Comparison of ENCODE assay signal across 10 cellular contexts in the genomic region with DNA sequence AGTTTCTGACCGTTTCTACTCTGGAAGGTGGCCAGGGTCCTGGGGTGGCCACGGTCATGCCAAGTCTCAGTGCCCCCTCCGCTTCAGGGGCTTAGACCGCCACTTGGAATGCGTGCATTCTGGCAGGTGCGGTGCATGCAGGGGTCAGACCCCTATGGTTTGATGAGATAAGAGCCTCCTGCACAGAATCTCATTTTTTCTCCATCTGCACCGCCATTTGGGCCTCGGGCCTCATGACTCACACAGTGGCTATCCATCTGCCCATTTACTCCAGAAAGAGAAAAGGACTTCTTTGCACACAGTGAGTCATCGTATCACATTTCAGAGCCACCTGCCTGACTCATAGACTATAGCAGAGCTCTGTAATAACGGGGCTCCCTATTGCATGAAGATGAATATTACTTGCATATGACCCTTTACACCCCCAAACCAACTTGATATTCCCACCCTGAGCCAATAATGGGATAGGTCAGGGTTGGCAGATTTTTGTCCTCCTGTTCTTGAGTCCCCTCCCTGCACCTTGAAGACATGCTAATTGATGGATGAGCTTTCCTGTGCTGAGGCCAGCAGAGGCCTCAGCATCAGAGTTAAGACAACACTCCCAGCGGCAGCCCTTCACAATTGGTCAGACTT.
A peak's percentile ranks its signal among the peaks of the same experiment; 100 is the strongest.
DNase-seq lines count a peak whose midpoint lies in the region; ATAC-seq and TF ChIP-seq lines count a peak whose summit lies in the region.
"Had no signal": no experiment of that assay in that cellular context is flagged by ENCODE, and none has a peak within 500 bp of the region (broad histone marks: within the 10 kb centered on the region; RNA-seq: fewer than 3 reads in every experiment).

No MANE protein-coding gene starts in this region.

- ATAC-seq in gastrocnemius medialis = peak; percentile 76 to 82
- ATAC-seq in lower lobe of right lung = no peak
- no peak for ATAC-seq in HG03108 (IDR thresholded peaks at IDR 0.05; ENCODE audit: unreplicated experiment)

- in situ Hi-C loops in GM23248 (cut with MboI) (no loop called here), gastrocnemius medialis (cut with MboI; ENCODE audit: low sequenced_read_pairs in 4 of 4) (loop anchor here in 1 of 4 donors (10.0 kb wide), 2 partner anchors 111 to 159 kb away; a partner anchor contains a TSS)

- H3K9me3 ChIP-seq in GM23248 (ENCODE audit: low read depth) (no peaks in the 10 kb centered on the region), gastrocnemius medialis (no peaks in the 10 kb centered on the region), lower lobe of right lung (no peaks in the 10 kb centered on the region)

- no peak for TF ChIP-seq POLR2A in gastrocnemius medialis (IDR thresholded peaks at IDR 0.05)

- H3K4me3 ChIP-seq in GM23248 (no peak overlapping the region), dorsolateral prefrontal cortex (no peak overlapping the region), gastrocnemius medialis (peak overlapping the region in 2 of 4 donors; percentile 26 to 29), lower lobe of right lung (no peak overlapping the region)

- H3K4me1 ChIP-seq in GM23248 (ENCODE audit: insufficient read depth) (peaks cover 64% of the 10 kb centered on the region), gastrocnemius medialis (peaks cover 44 to 59% of the 10 kb centered on the region in 2 donors), lower lobe of right lung (peaks cover 6% of the 10 kb centered on the region)

- TF ChIP-seq CTCF in dorsolateral prefrontal cortex (IDR thresholded peaks at IDR 0.05 in 54 of 56, conservative IDR thresholded peaks at IDR 0.05 in 2 of 56; ENCODE audit: low read depth in 1 of 56, partially characterized antibody in 56 of 56) (no peak), gastrocnemius medialis (IDR thresholded peaks at IDR 0.05 in 4 of 5, conservative IDR thresholded peaks at IDR 0.05 in 1 of 5) (no peak), lower lobe of right lung (IDR thresholded peaks at IDR 0.05) (no peak)

- no peaks in the 10 kb centered on the region for H3K27me3 ChIP-seq in GM23248 (replicated peaks; ENCODE audit: insufficient read depth)
- H3K27me3 ChIP-seq in dorsolateral prefrontal cortex = no peaks in the 10 kb centered on the region
- H3K27me3 ChIP-seq in gastrocnemius medialis = no peaks in the 10 kb centered on the region
- no peaks in the 10 kb centered on the region for H3K27me3 ChIP-seq in lower lobe of right lung (ENCODE audit: low read depth)

- DNase-seq in GM23248 = peak; percentile 97
- DNase-seq in NCI-H748 (lab: John Stamatoyannopoulos, UW; ENCODE audit: unreplicated experiment) = peak; percentile 91
- peak in 7 of 10 donors; percentile 24 to 95 (median 63) for DNase-seq in dorsolateral prefrontal cortex
- DNase-seq in gastrocnemius medialis = peak; percentile 78 to 85
- DNase-seq in mucosa of gallbladder (ENCODE audit: low spot score) = no peak
- DNase-seq in stimulated activated CD4-positive, alpha-beta T cell treated with anti-CD3 and anti-CD28 coated beads, Interleukin-2, amount 100 ng/mL, for 48 hours = no peak
- no peak for DNase-seq in lower lobe of right lung
- DNase-seq: activated CD4-positive, alpha-beta T cell treated with anti-CD3 and anti-CD28 coated beads, Interleukin-2, amount 50 U/mL, for 4 hours; KG1 had no signal

- no peaks in the 10 kb centered on the region for H3K79me2 ChIP-seq in GM23248 (ENCODE audit: insufficient read depth)

- no peaks in the 10 kb centered on the region for H4K20me1 ChIP-seq in GM23248 (ENCODE audit: insufficient read depth)

- H3K9ac ChIP-seq in GM23248 = no peak overlapping the region

- peak overlapping the region; percentile 98 for H3K4me2 ChIP-seq in GM23248 (ENCODE audit: unreplicated experiment)

- 49% methylated on average over 11 of the region's 11 CpGs for WGBS in GM23248 (ENCODE audit: low coverage in 1 of 2, low lambda C conversion rate in 2 of 2, missing lambda C conversion rate in 2 of 2), 2 experiments

- H2AFZ ChIP-seq in GM23248 = no peak overlapping the region

- H3K27ac ChIP-seq in GM23248 = peak overlapping the region; percentile 100
- H3K27ac ChIP-seq in dorsolateral prefrontal cortex = peak overlapping the region in 47 of 59 donors; percentile 11 to 90 (median 56)
- H3K27ac ChIP-seq in gastrocnemius medialis = peak overlapping the region; percentile 85 to 95 (median 92)
- no peak overlapping the region for H3K27ac ChIP-seq in lower lobe of right lung

- H3K9me2 ChIP-seq in GM23248 (ENCODE audit: insufficient read depth) = no peaks in the 10 kb centered on the region

- intact Hi-C loops in dorsolateral prefrontal cortex (cut with DNase I) = no loop called here
- intact Hi-C loops in gastrocnemius medialis (cut with DNase I; ENCODE audit: low total_unique reads) = loop anchor here (2.0 to 5.0 kb wide), 4 partner anchors 45 to 221 kb away; a partner anchor contains a TSS
- intact Hi-C loops in lower lobe of right lung (cut with DNase I) = no loop called here

- no peaks in the 10 kb centered on the region for H3K36me3 ChIP-seq in GM23248 (ENCODE audit: low read depth)
- H3K36me3 ChIP-seq in gastrocnemius medialis = no peaks in the 10 kb centered on the region
- H3K36me3 ChIP-seq in lower lobe of right lung = no peaks in the 10 kb centered on the region

- H3F3A ChIP-seq in GM23248 (ENCODE audit: insufficient read depth) = peaks cover 48% of the 10 kb centered on the region

Comparison
In these comparisons a context has a peak if more than half of its experiments do, and no peak if none do; other contexts are left out.
1. DNase-seq: peak in GM23248 (single experiment), NCI-H748 (single experiment), dorsolateral prefrontal cortex (7 of 10) and gastrocnemius medialis (2 of 2); none in mucosa of gallbladder (single experiment), stimulated activated CD4-positive, alpha-beta T cell treated with anti-CD3 and anti-CD28 coated beads, Interleukin-2, amount 100 ng/mL, for 48 hours (0 of 2) and lower lobe of right lung (single experiment).
2. ATAC-seq: peak in gastrocnemius medialis (2 of 2); none in lower lobe of right lung (0 of 2) and HG03108 (single experiment).